24 cellular contexts compared by ENCODE assay signal in genomic region chr7:1438208-1438607, GRCh38.
"Had no signal": no experiment of that assay in that cellular context is flagged by ENCODE, and none has a peak within 500 bp of the region (broad histone marks: within the 10 kb centered on the region; RNA-seq: fewer than 3 reads in every experiment).

No MANE protein-coding gene starts in this region.

- H3K4me3 ChIP-seq: coronary artery, dorsolateral prefrontal cortex, esophagus muscularis mucosa, gastroesophageal sphincter, heart left ventricle, hepatocyte, left lung, lower lobe of right lung, mucosa of descending colon had no signal

- H3K36me3 Mint-ChIP-seq: immature natural killer cell, mesothelial cell of epicardium had no signal

- FAIRE-seq: colon, endothelial cell of umbilical vein, frontal cortex, kidney had no signal

- ATAC-seq: effector memory CD8-positive, alpha-beta T cell; foreskin keratinocyte; gastroesophageal sphincter; heart left ventricle; left lung; left ventricle myocardium superior; lower lobe of right lung; mucosa of descending colon had no signal

- H3K4me1 Mint-ChIP-seq: immature natural killer cell, mesothelial cell of epicardium had no signal

- H3K9me3 Mint-ChIP-seq: effector memory CD8-positive, alpha-beta T cell; immature natural killer cell; mesothelial cell of epicardium had no signal

- H3K27me3 Mint-ChIP-seq: effector memory CD8-positive, alpha-beta T cell had no signal

- H3K4me3 Mint-ChIP-seq: effector memory CD8-positive, alpha-beta T cell; immature natural killer cell; mesothelial cell of epicardium had no signal

- H2AFZ ChIP-seq: hepatocyte had no signal

- H3K27ac Mint-ChIP-seq: effector memory CD8-positive, alpha-beta T cell; immature natural killer cell; mesothelial cell of epicardium had no signal

- H3K27me3 ChIP-seq: dorsolateral prefrontal cortex, foreskin keratinocyte, heart left ventricle, hepatocyte, left lung had no signal

- H3K9me3 ChIP-seq: esophagus muscularis mucosa, gastroesophageal sphincter, heart left ventricle, left lung, lower lobe of right lung, mucosa of descending colon had no signal

- DNase-seq: dermis blood vessel endothelial cell; dorsolateral prefrontal cortex; effector CD8-positive, alpha-beta T cell; effector memory CD8-positive, alpha-beta T cell; foreskin keratinocyte; heart left ventricle; hypothalamus; immature natural killer cell; islet precursor cell; kidney; kidney glomerular epithelial cell; left lung; left ventricle myocardium superior; lower lobe of right lung; mesenchymal stem cell; mucosa of descending colon had no signal

- H3K79me2 ChIP-seq: hepatocyte had no signal

- H3K27ac ChIP-seq: coronary artery, dorsolateral prefrontal cortex, esophagus muscularis mucosa, foreskin keratinocyte, gastroesophageal sphincter, heart left ventricle, hepatocyte, left lung, lower lobe of right lung had no signal

- H3K4me2 ChIP-seq: hepatocyte had no signal

- H3K4me1 ChIP-seq: foreskin keratinocyte, gastroesophageal sphincter, heart left ventricle, left lung, lower lobe of right lung had no signal
